15 cellular contexts compared by ENCODE assay signal in the genomic region with DNA sequence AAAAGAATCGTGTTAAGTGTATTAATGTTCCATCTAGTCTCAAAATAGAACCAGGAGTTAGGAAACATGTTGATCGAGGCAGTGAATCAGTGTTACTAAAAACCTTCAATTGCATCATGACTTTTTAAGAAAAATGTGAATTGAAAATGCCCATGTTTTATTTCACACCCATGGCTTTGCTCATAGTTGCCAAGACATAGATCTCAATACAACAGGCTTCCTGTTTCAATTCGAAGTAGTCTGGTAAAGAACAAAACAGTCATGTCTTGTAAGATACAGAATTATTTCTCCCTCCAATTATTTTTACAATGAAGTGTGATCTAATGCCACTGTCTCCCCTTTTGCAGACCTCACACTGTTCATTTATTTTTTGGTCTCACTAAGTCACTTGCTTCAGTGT. TPM values are rescaled to one million over a fixed set of nuclear protein-coding genes. Genes with fewer than 3 reads are reported as not detected.
DNase-seq lines count a peak whose midpoint lies in the region; ATAC-seq, FAIRE-seq and TF ChIP-seq lines count a peak whose summit lies in the region.
"Had no signal": no experiment of that assay in that cellular context is flagged by ENCODE, and none has a peak within 500 bp of the region (broad histone marks: within the 10 kb centered on the region; RNA-seq: fewer than 3 reads in every experiment).

No MANE protein-coding gene starts in this region.

- peaks cover 0 to 9% (median 4%) of the 10 kb centered on the region in 7 donors for H3K9me3 Mint-ChIP-seq in CD4-positive, CD25-positive, alpha-beta regulatory T cell
- H3K9me3 Mint-ChIP-seq in activated CD4-positive, alpha-beta memory T cell treated with anti-CD3 and anti-CD28 coated beads for 36 hours: peaks cover 10% of the 10 kb centered on the region
- H3K9me3 Mint-ChIP-seq in immature natural killer cell: peaks cover 0 to 2% (median 0%) of the 10 kb centered on the region in 6 donors

- no peaks in the 10 kb centered on the region for H3K9me3 ChIP-seq in CD4-positive, CD25-positive, alpha-beta regulatory T cell (ENCODE audit: control insufficient read depth in 2 of 2, low read length in 2 of 2)
- H3K9me3 ChIP-seq in WERI-Rb-1 (ENCODE audit: severe bottlenecking): no peaks in the 10 kb centered on the region
- H3K9me3 ChIP-seq: left lung had no signal

- peak; percentile 4 to 24 for ATAC-seq in CD4-positive, CD25-positive, alpha-beta regulatory T cell (ENCODE audit: low read depth in 2 of 2)
- no peak for ATAC-seq in GM19328 (IDR thresholded peaks at IDR 0.05; ENCODE audit: unreplicated experiment)
- ATAC-seq: left lung had no signal

- H3K27me3 Mint-ChIP-seq in CD4-positive, CD25-positive, alpha-beta regulatory T cell: peaks cover 5% of the 10 kb centered on the region
- no peaks in the 10 kb centered on the region for H3K27me3 Mint-ChIP-seq in activated CD4-positive, alpha-beta memory T cell treated with anti-CD3 and anti-CD28 coated beads for 36 hours
- H3K27me3 Mint-ChIP-seq in immature natural killer cell (ENCODE audit: low read depth in 3 of 3): no peaks in the 10 kb centered on the region

- no peaks in the 10 kb centered on the region for H3K36me3 ChIP-seq in CD4-positive, CD25-positive, alpha-beta regulatory T cell (ENCODE audit: control insufficient read depth, insufficient read depth, low read length)
- H3K36me3 ChIP-seq in WERI-Rb-1: no peaks in the 10 kb centered on the region
- H3K36me3 ChIP-seq: left lung had no signal

- H3K4me1 Mint-ChIP-seq in CD4-positive, CD25-positive, alpha-beta regulatory T cell: peaks cover 33 to 45% (median 43%) of the 10 kb centered on the region in 4 donors
- peaks cover 32% of the 10 kb centered on the region for H3K4me1 Mint-ChIP-seq in activated CD4-positive, alpha-beta memory T cell treated with anti-CD3 and anti-CD28 coated beads for 36 hours (ENCODE audit: low read depth)
- H3K4me1 Mint-ChIP-seq in immature natural killer cell: peaks cover 29 to 36% of the 10 kb centered on the region in 2 donors
- H3K4me1 Mint-ChIP-seq: nephron had no signal

- peak overlapping the region; percentile 93 to 98 (median 96) for H3K27ac Mint-ChIP-seq in CD4-positive, CD25-positive, alpha-beta regulatory T cell
- peak overlapping the region; percentile 56 for H3K27ac Mint-ChIP-seq in activated CD4-positive, alpha-beta memory T cell treated with anti-CD3 and anti-CD28 coated beads for 36 hours
- peak overlapping the region; percentile 81 to 97 (median 91) for H3K27ac Mint-ChIP-seq in immature natural killer cell
- H3K27ac Mint-ChIP-seq: nephron had no signal

- H3K27me3 ChIP-seq in CD4-positive, CD25-positive, alpha-beta regulatory T cell (ENCODE audit: control insufficient read depth, insufficient read depth, low read length): no peaks in the 10 kb centered on the region
- H3K27me3 ChIP-seq in WERI-Rb-1 (ENCODE audit: insufficient read depth, low read depth, severe bottlenecking): no peaks in the 10 kb centered on the region
- H3K27me3 ChIP-seq: left lung had no signal

- POLR2A ChIA-PET in activated CD4-positive, alpha-beta memory T cell treated with anti-CD3 and anti-CD28 coated beads for 36 hours (lab: Charles Lee): interaction anchor here (0.9 to 1.1 kb wide), 2 partner anchors 43 to 276 kb away, joined by 3 read pairs; a partner anchor contains a TSS

- CTCF ChIA-PET in activated CD4-positive, alpha-beta memory T cell treated with anti-CD3 and anti-CD28 coated beads for 36 hours (lab: Charles Lee): interaction anchor here (1.3 kb wide), 1 partner anchor 15 kb away, joined by 4 read pairs; no protein-coding TSS in a partner anchor

- intact Hi-C loops in activated CD4-positive, alpha-beta memory T cell treated with anti-CD3 and anti-CD28 coated beads for 36 hours (cut with micrococcal nuclease): loop anchor here (5.0 kb wide), 1 partner anchor 852 kb away; no protein-coding TSS in a partner anchor

- H3K27ac ChIP-seq in CD4-positive, CD25-positive, alpha-beta regulatory T cell (ENCODE audit: insufficient read depth, low read length, poor library complexity, severe bottlenecking): peak overlapping the region; percentile 84
- H3K27ac ChIP-seq in WERI-Rb-1: no peak overlapping the region

- peak; percentile 48 for FAIRE-seq in GM12891 (lab: Jason Lieb, UNC)

- peak in 2 of 3 donors; percentile 19 to 55 for DNase-seq in CD4-positive, CD25-positive, alpha-beta regulatory T cell
- DNase-seq in GM12891 (ENCODE audit: insufficient read length, low spot score): no peak
- DNase-seq in activated CD4-positive, alpha-beta memory T cell treated with anti-CD3 and anti-CD28 coated beads for 36 hours: no peak
- no peak for DNase-seq in immature natural killer cell
- DNase-seq in effector CD8-positive, alpha-beta T cell (lab: John Stamatoyannopoulos, UW): no peak
- no peak for DNase-seq in NCI-H226
- no peak for DNase-seq in WERI-Rb-1
- DNase-seq: COR-L47; GDM1; left lung; NCI-H2171 treated with DMSO at 0.1 percent for 48 hours; SHP77 treated with DMSO at 0.1 percent for 48 hours; stimulated activated CD8-positive, alpha-beta memory T cell treated with anti-CD3 and anti-CD28 coated beads, Interleukin-4, amount 100 ng/mL, for 48 hours had no signal

- peaks cover 32% of the 10 kb centered on the region for H3K4me1 ChIP-seq in CD4-positive, CD25-positive, alpha-beta regulatory T cell (ENCODE audit: control insufficient read depth, insufficient read depth, low read length, poor library complexity, severe bottlenecking)

- H3K4me3 ChIP-seq in CD4-positive, CD25-positive, alpha-beta regulatory T cell (ENCODE audit: low read depth, low read length): peak overlapping the region; percentile 88
- H3K4me3 ChIP-seq in WERI-Rb-1 (ENCODE audit: low read depth, low read length): no peak overlapping the region
- H3K4me3 ChIP-seq: left lung had no signal

- peak overlapping the region; percentile 62 to 82 (median 80) for H3K4me3 Mint-ChIP-seq in CD4-positive, CD25-positive, alpha-beta regulatory T cell
- no peak overlapping the region for H3K4me3 Mint-ChIP-seq in activated CD4-positive, alpha-beta memory T cell treated with anti-CD3 and anti-CD28 coated beads for 36 hours
- H3K4me3 Mint-ChIP-seq in immature natural killer cell: peak overlapping the region; percentile 4 to 89 (median 81)
- H3K4me3 Mint-ChIP-seq: nephron had no signal

- peaks cover 5% of the 10 kb centered on the region for H3K36me3 Mint-ChIP-seq in CD4-positive, CD25-positive, alpha-beta regulatory T cell
- peaks cover under 1% of the 10 kb centered on the region for H3K36me3 Mint-ChIP-seq in activated CD4-positive, alpha-beta memory T cell treated with anti-CD3 and anti-CD28 coated beads for 36 hours
- H3K36me3 Mint-ChIP-seq in immature natural killer cell: no peaks in the 10 kb centered on the region

- TF ChIP-seq CTCF in WERI-Rb-1 (IDR thresholded peaks at IDR 0.05; ENCODE audit: low read depth, low read length): no peak

- TF ChIP-seq POLR2A in GM12891 (IDR thresholded peaks at IDR 0.05; ENCODE audit: low read depth, low read length): no peak

TF ChIP-seq in GM12891, 5 proteins besides CTCF, POLR2A, EP300 and RAD21:
- no peak for TF ChIP-seq POLR2AphosphoS5 (IDR thresholded peaks at IDR 0.05; ENCODE audit: low read depth, low read length)

RNA-seq across cellular contexts. Expression of a gene that starts 44.6 kb away (rescaled TPM):
- 12.6 TPM for total RNA-seq in CD4-positive, CD25-positive, alpha-beta regulatory T cell
- 10 to 100 TPM in 3 of 4 donors, 1 to 10 TPM in 1; 7.4 to 14.6 (median 12.2) TPM for polyA plus RNA-seq in CD4-positive, CD25-positive, alpha-beta regulatory T cell
- 2.2 TPM for polyA plus RNA-seq in GM12891 (2012; ENCODE audit: low read depth, missing spikeins)
- total RNA-seq in activated CD4-positive, alpha-beta memory T cell treated with anti-CD3 and anti-CD28 coated beads for 36 hours: 1 to 10 TPM; 9.2 to 9.9 TPM
- 1 to 10 TPM in 2 of 3 donors, not detected in 1; 1.5 to 1.8 TPM for polyA plus RNA-seq in immature natural killer cell

Comparison
In these comparisons a context has a peak if more than half of its experiments do, and no peak if none do; other contexts are left out.
1. DNase-seq: peak in CD4-positive, CD25-positive, alpha-beta regulatory T cell (2 of 3); none in GM12891 (single experiment), activated CD4-positive, alpha-beta memory T cell treated with anti-CD3 and anti-CD28 coated beads for 36 hours (single experiment), immature natural killer cell (0 of 3), effector CD8-positive, alpha-beta T cell (single experiment), NCI-H226 (single experiment) and WERI-Rb-1 (single experiment).
2. Peak in every context shown above with its lines, with median percentiles within 50 percentile points of each other: H3K27ac Mint-ChIP-seq.